Comparison of ENCODE assay signal across 28 cellular contexts in the genomic region with DNA sequence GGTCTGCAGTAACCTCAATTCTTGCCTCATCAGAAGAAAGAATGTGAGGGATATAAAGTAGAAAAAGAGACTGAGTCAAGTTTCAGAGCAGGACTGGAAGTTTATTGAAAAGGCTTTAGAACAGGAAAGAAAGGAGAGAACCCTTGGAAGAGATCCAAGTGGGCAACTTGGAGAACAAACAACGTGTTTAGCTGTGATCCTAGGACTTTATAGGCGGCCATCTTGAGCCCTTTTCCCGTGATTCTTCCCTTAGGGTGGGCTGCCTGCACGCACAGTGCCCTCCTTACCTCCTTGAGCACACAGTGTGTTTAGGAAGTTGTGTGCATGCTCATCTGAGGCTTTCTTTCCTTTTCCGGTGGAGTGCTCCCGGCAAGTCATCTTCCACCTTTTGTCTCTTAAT. TPM values are rescaled to one million over a fixed set of nuclear protein-coding genes. Genes with fewer than 3 reads are reported as not detected.
DNase-seq lines count a peak whose midpoint lies in the region; ATAC-seq and TF ChIP-seq lines count a peak whose summit lies in the region.
"Had no signal": no experiment of that assay in that cellular context is flagged by ENCODE, and none has a peak within 500 bp of the region (broad histone marks: within the 10 kb centered on the region; RNA-seq: fewer than 3 reads in every experiment).

No MANE protein-coding gene starts in this region.

- H3K4me3 ChIP-seq in choroid plexus epithelial cell (ENCODE audit: low read depth, low read length) (no peak overlapping the region), mesendoderm (ENCODE audit: low read length) (no peak overlapping the region), suprapubic skin (no peak overlapping the region), ovary (no peak overlapping the region), lower lobe of right lung (no peak overlapping the region)
- H3K4me3 ChIP-seq: A549, breast epithelium, left lung, upper lobe of right lung had no signal

- WGBS in mesendoderm (ENCODE audit: extremely low coverage, insufficient coverage, low lambda C conversion rate), result no CpG with 5 or more reads among the region's 6 CpGs
- 77% methylated on average over 6 of the region's 6 CpGs for WGBS in suprapubic skin
- WGBS in ovary, 3 donors, result 64 to 71% (median 68%) methylated on average over 6 of the region's 6 CpGs

- no peak for ATAC-seq in HG02884 (IDR thresholded peaks at IDR 0.05; ENCODE audit: unreplicated experiment)
- ATAC-seq in lower lobe of right lung, result no peak
- ATAC-seq: A549; activated T-helper 17 cell treated with anti-CD3 and anti-CD28 coated beads, Interleukin-2, amount 50 U/mL, for 72 hours; foreskin keratinocyte; left lung; PC-3; right cardiac atrium; T-helper 17 cell; upper lobe of right lung had no signal

- H2BK15ac ChIP-seq in mesendoderm (replicated peaks; ENCODE audit: low read depth), result no peak overlapping the region

- H3K27ac Mint-ChIP-seq in activated naive CD4-positive, alpha-beta T cell treated with anti-CD3 and anti-CD28 coated beads, Interleukin-2, amount 10 ng/mL, durations not matched to agents 7 days and 5 days, result peak overlapping the region; percentile 12
- H3K27ac Mint-ChIP-seq: activated CD4-positive, alpha-beta T cell treated with anti-CD3 and anti-CD28 coated beads, Interleukin-2, amount 10 ng/mL, durations not matched to agents 24 days and 14 days; activated naive CD8-positive, alpha-beta T cell treated with anti-CD3 and anti-CD28 coated beads, Interleukin-2, amount 10 ng/mL, durations not matched to agents 7 days and 5 days; activated T-helper 17 cell treated with anti-CD3 and anti-CD28 coated beads, Interleukin-2, amount 50 U/mL, for 72 hours; T-helper 17 cell had no signal

- no peak overlapping the region for H3K23ac ChIP-seq in mesendoderm (ENCODE audit: low read length)

- no peak overlapping the region for H3K4ac ChIP-seq in mesendoderm (ENCODE audit: low read depth, low read length)

- H3K4me2 ChIP-seq in mesendoderm (ENCODE audit: low read length), result no peak overlapping the region
- H3K4me2 ChIP-seq: A549 had no signal

- no peaks in the 10 kb centered on the region for H3K36me3 Mint-ChIP-seq in activated naive CD4-positive, alpha-beta T cell treated with anti-CD3 and anti-CD28 coated beads, Interleukin-2, amount 10 ng/mL, durations not matched to agents 7 days and 5 days

- H2BK120ac ChIP-seq in mesendoderm (ENCODE audit: low read depth, low read length), result no peak overlapping the region

- no peaks in the 10 kb centered on the region for H3K36me3 ChIP-seq in mesendoderm (ENCODE audit: control insufficient read depth, insufficient read depth, low read length)
- no peaks in the 10 kb centered on the region for H3K36me3 ChIP-seq in suprapubic skin
- H3K36me3 ChIP-seq in ovary, result no peaks in the 10 kb centered on the region
- H3K36me3 ChIP-seq in lower lobe of right lung, result no peaks in the 10 kb centered on the region
- H3K36me3 ChIP-seq: breast epithelium, upper lobe of right lung had no signal

- peak overlapping the region; percentile 49 for H3K56ac ChIP-seq in mesendoderm (ENCODE audit: low read length)

- H3K9ac ChIP-seq in mesendoderm (ENCODE audit: low read length), result no peak overlapping the region

- CTCF ChIA-PET in activated naive CD4-positive, alpha-beta T cell treated with anti-CD3 and anti-CD28 coated beads, Interleukin-2, amount 10 ng/mL, durations not matched to agents 7 days and 5 days (lab: Charles Lee), result no interaction called here

- peaks cover 2% of the 10 kb centered on the region for H3K4me1 ChIP-seq in mesendoderm (ENCODE audit: control insufficient read depth, low read depth, low read length)
- H3K4me1 ChIP-seq in suprapubic skin, result peaks cover 39% of the 10 kb centered on the region
- H3K4me1 ChIP-seq in ovary (ENCODE audit: insufficient read depth), result no peaks in the 10 kb centered on the region
- peaks cover 34% of the 10 kb centered on the region for H3K4me1 ChIP-seq in lower lobe of right lung
- H3K4me1 ChIP-seq: A549, foreskin keratinocyte had no signal

- no peaks in the 10 kb centered on the region for H3K27me3 Mint-ChIP-seq in activated naive CD4-positive, alpha-beta T cell treated with anti-CD3 and anti-CD28 coated beads, Interleukin-2, amount 10 ng/mL, durations not matched to agents 7 days and 5 days

- H3K27me3 ChIP-seq in mesendoderm (ENCODE audit: insufficient read depth, low read length, poor library complexity) (no peaks in the 10 kb centered on the region), suprapubic skin (no peaks in the 10 kb centered on the region), ovary (no peaks in the 10 kb centered on the region), lower lobe of right lung (ENCODE audit: low read depth) (no peaks in the 10 kb centered on the region)
- H3K27me3 ChIP-seq: breast epithelium, foreskin keratinocyte, left lung, upper lobe of right lung had no signal

- TF ChIP-seq EP300 in suprapubic skin (IDR thresholded peaks at IDR 0.05) (no peak), ovary (IDR thresholded peaks at IDR 0.05) (no peak)

- H4K5ac ChIP-seq in mesendoderm (ENCODE audit: low read length), result no peak overlapping the region

- H3K79me2 ChIP-seq in mesendoderm (ENCODE audit: control insufficient read depth, insufficient read depth, low read length), result no peaks in the 10 kb centered on the region

- intact Hi-C loops in ovary (cut with DNase I) (no loop called here), lower lobe of right lung (cut with DNase I) (no loop called here)

- H4K8ac ChIP-seq in mesendoderm (ENCODE audit: low read depth, low read length), result no peak overlapping the region

- peak overlapping the region; percentile 21 for H2BK5ac ChIP-seq in mesendoderm (ENCODE audit: low read length)

- TF ChIP-seq CTCF in choroid plexus epithelial cell (conservative IDR thresholded peaks at IDR 0.05; ENCODE audit: low read depth, low read length) (no peak), suprapubic skin (IDR thresholded peaks at IDR 0.05) (no peak), ovary (IDR thresholded peaks at IDR 0.05) (no peak), lower lobe of right lung (IDR thresholded peaks at IDR 0.05) (no peak)

- no peak for TF ChIP-seq POLR2A in suprapubic skin (IDR thresholded peaks at IDR 0.05)
- TF ChIP-seq POLR2A in ovary (IDR thresholded peaks at IDR 0.05), result no peak

- H3K27ac ChIP-seq in mesendoderm (ENCODE audit: low read depth, low read length) (no peak overlapping the region), suprapubic skin (peak overlapping the region; percentile 79), ovary (no peak overlapping the region), lower lobe of right lung (no peak overlapping the region)
- H3K27ac ChIP-seq: A549, epithelial cell of prostate, foreskin keratinocyte, upper lobe of right lung had no signal

- H3K9me3 Mint-ChIP-seq in activated naive CD4-positive, alpha-beta T cell treated with anti-CD3 and anti-CD28 coated beads, Interleukin-2, amount 10 ng/mL, durations not matched to agents 7 days and 5 days, result no peaks in the 10 kb centered on the region
- H3K9me3 Mint-ChIP-seq: activated T-helper 17 cell treated with anti-CD3 and anti-CD28 coated beads, Interleukin-2, amount 50 U/mL, for 72 hours had no signal

- H3K4me1 Mint-ChIP-seq in activated naive CD4-positive, alpha-beta T cell treated with anti-CD3 and anti-CD28 coated beads, Interleukin-2, amount 10 ng/mL, durations not matched to agents 7 days and 5 days, result peaks cover 3% of the 10 kb centered on the region

- no peaks in the 10 kb centered on the region for H3K9me3 ChIP-seq in suprapubic skin
- no peaks in the 10 kb centered on the region for H3K9me3 ChIP-seq in ovary
- H3K9me3 ChIP-seq in lower lobe of right lung, result no peaks in the 10 kb centered on the region
- H3K9me3 ChIP-seq: A549, breast epithelium, upper lobe of right lung had no signal

- H2AK5ac ChIP-seq in mesendoderm (ENCODE audit: low read length), result peak overlapping the region; percentile 19

- H3K79me1 ChIP-seq in mesendoderm (ENCODE audit: low read length), result no peaks in the 10 kb centered on the region

- DNase-seq in activated naive CD4-positive, alpha-beta T cell treated with anti-CD3 and anti-CD28 coated beads, Interleukin-2, amount 10 ng/mL, durations not matched to agents 7 days and 5 days, result no peak
- no peak for DNase-seq in activated naive CD4-positive, alpha-beta T cell (lab: John Stamatoyannopoulos, UW)
- DNase-seq in choroid plexus epithelial cell (ENCODE audit: low read depth) (peak; percentile 33), mesendoderm (no peak), suprapubic skin (ENCODE audit: low spot score in 2 of 2) (no peak), ovary (no peak), lower lobe of right lung (no peak)
- DNase-seq: activated CD4-positive, alpha-beta T cell treated with anti-CD3 and anti-CD28 coated beads, Interleukin-2, amount 10 ng/mL, durations not matched to agents 24 days and 14 days; activated naive CD8-positive, alpha-beta T cell treated with anti-CD3 and anti-CD28 coated beads, Interleukin-2, amount 10 ng/mL, durations not matched to agents 7 days and 5 days; COR-L47; cortex of kidney; DMS79 treated with DMSO at 0.1 percent for 48 hours; foreskin keratinocyte; Kasumi-1; left lung; NCI-H1092; NCI-H1930; NCI-H226; PC-3; right cardiac atrium; SHP77 treated with DMSO at 0.1 percent for 48 hours; T-helper 17 cell; upper lobe of right lung had no signal

- H3K4me3 Mint-ChIP-seq in activated naive CD4-positive, alpha-beta T cell treated with anti-CD3 and anti-CD28 coated beads, Interleukin-2, amount 10 ng/mL, durations not matched to agents 7 days and 5 days, result no peak overlapping the region
- H3K4me3 Mint-ChIP-seq: activated CD4-positive, alpha-beta T cell treated with anti-CD3 and anti-CD28 coated beads, Interleukin-2, amount 10 ng/mL, durations not matched to agents 24 days and 14 days; activated naive CD8-positive, alpha-beta T cell treated with anti-CD3 and anti-CD28 coated beads, Interleukin-2, amount 10 ng/mL, durations not matched to agents 7 days and 5 days; activated T-helper 17 cell treated with anti-CD3 and anti-CD28 coated beads, Interleukin-2, amount 50 U/mL, for 72 hours; T-helper 17 cell had no signal

- no peak overlapping the region for H3K18ac ChIP-seq in mesendoderm (ENCODE audit: low read length)

RNA-seq across cellular contexts. Expression of a gene that starts 59.7 kb away (rescaled TPM):
- polyA plus RNA-seq in mesendoderm (2013, experiment 1 of 2), result 0.41 TPM
- 0.31 TPM for polyA plus RNA-seq in mesendoderm (2013, experiment 2 of 2)
- 10 to 100 TPM in 3 of 4 donors, 1 to 10 TPM in 1; 6.3 to 18.9 (median 12.5) TPM for total RNA-seq in suprapubic skin
- 10 to 100 TPM in 2 of 7 donors, 1 to 10 TPM in 5; 3.0 to 22.3 (median 6.9) TPM for total RNA-seq in ovary
- polyA plus RNA-seq in ovary, result 10 to 100 TPM in 1 of 2 donors, 1 to 10 TPM in 1; 8.1 to 51.5 TPM
- total RNA-seq in lower lobe of right lung, result 34.5 TPM
- total RNA-seq: foreskin keratinocyte, PC-3 had no signal
- polyA plus RNA-seq: foreskin keratinocyte had no signal
